In genomic region chr9:87189006-87189405, GRCh38 we compare ENCODE assay signal across 15 cellular contexts.
"Had no signal": no experiment of that assay in that cellular context is flagged by ENCODE, and none has a peak within 500 bp of the region (broad histone marks: within the 10 kb centered on the region; RNA-seq: fewer than 3 reads in every experiment).

No MANE protein-coding gene starts in this region.

- H3K4me3 Mint-ChIP-seq: naive thymus-derived CD4-positive, alpha-beta T cell; neural crest cell had no signal

- DNase-seq: cortex of kidney; dorsolateral prefrontal cortex; effector CD8-positive, alpha-beta T cell; foreskin fibroblast; glutamatergic neuron; left cardiac atrium; naive thymus-derived CD4-positive, alpha-beta T cell; sigmoid colon; stimulated activated CD4-positive, alpha-beta T cell treated with anti-CD3 and anti-CD28 coated beads, Interleukin-12 subunit alpha, Interleukin-12 subunit beta, amount 100 ng/mL, for 4 hours; stimulated activated naive CD4-positive, alpha-beta T cell; stomach; substantia nigra; transverse colon had no signal

- H3K27ac Mint-ChIP-seq: naive thymus-derived CD4-positive, alpha-beta T cell had no signal

- H3K4me1 Mint-ChIP-seq: naive thymus-derived CD4-positive, alpha-beta T cell had no signal

- ATAC-seq: gastroesophageal sphincter; left cardiac atrium; naive thymus-derived CD4-positive, alpha-beta T cell had no signal

- H3K9me3 Mint-ChIP-seq: neural crest cell had no signal
